ENCODE assay signal across 28 cellular contexts in the genomic region with DNA sequence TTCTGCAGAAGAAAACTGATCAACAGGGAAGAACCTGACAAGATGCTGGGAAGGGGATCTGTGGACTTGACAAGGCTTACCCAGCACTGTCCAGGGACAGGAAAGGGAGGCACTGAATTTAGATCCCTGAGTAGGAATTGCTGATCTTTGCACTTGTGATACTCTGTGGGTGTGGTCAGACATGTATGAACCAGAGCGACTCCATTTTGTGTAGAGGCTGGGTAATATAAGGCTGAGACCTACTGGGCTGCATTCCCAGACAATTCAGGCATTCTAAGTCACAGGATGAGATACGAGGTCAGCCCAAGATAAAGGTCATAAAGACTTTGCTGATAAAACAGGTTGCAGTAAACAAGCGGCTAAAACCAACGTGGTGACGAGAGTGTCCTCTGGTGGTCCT.
DNase-seq lines count a peak whose midpoint lies in the region; ATAC-seq, FAIRE-seq and TF ChIP-seq lines count a peak whose summit lies in the region.
"Had no signal": no experiment of that assay in that cellular context is flagged by ENCODE, and none has a peak within 500 bp of the region (broad histone marks: within the 10 kb centered on the region; RNA-seq: fewer than 3 reads in every experiment).

No MANE protein-coding gene starts in this region.

- no peaks in the 10 kb centered on the region for H3K36me3 ChIP-seq in K562 (ENCODE audit: control insufficient read depth, insufficient read depth, low read length)
- no peaks in the 10 kb centered on the region for H3K36me3 ChIP-seq in endodermal cell (ENCODE audit: control insufficient read depth, insufficient read depth, low read length)
- no peaks in the 10 kb centered on the region for H3K36me3 ChIP-seq in brain microvascular endothelial cell (replicated peaks)
- H3K36me3 ChIP-seq: BE2C; BLaER1 treated with 17β-estradiol and CSF1 and Interleukin-3, amounts not matched to agents 10 nM and 100 nM; HAP-1 had no signal

- H3K79me2 ChIP-seq in K562 (ENCODE audit: control insufficient read depth, insufficient read depth, low read length): no peaks in the 10 kb centered on the region

- CTCF ChIA-PET in A549 (lab: Yijun Ruan, JAX) (interaction anchor here (1.2 to 1.5 kb wide), 2 partner anchors 39 to 234 kb away, joined by 3 to 4 read pairs; no protein-coding TSS in a partner anchor), K562 (lab: Yijun Ruan, JAX; ENCODE audit: low intra/inter-chr PET ratio) (no interaction called here)

- intact Hi-C loops in K562 (cut with micrococcal nuclease): no loop called here

- no peak for TF ChIP-seq EP300 in A549 (IDR thresholded peaks at IDR 0.05)
- no peak for TF ChIP-seq EP300 in K562 (IDR thresholded peaks at IDR 0.05; ENCODE audit: low read length)

- H3K9me3 ChIP-seq in A549 (no peaks in the 10 kb centered on the region), K562 (replicated peaks; ENCODE audit: control insufficient read depth, insufficient read depth, low read depth, low read length) (no peaks in the 10 kb centered on the region), endodermal cell (ENCODE audit: control insufficient read depth, low read length) (no peaks in the 10 kb centered on the region)
- H3K9me3 ChIP-seq: BE2C, HAP-1 had no signal

- no peaks in the 10 kb centered on the region for H3K9me1 ChIP-seq in K562 (ENCODE audit: control insufficient read depth, insufficient read depth, low read length)

- in situ Hi-C loops in K562 (cut with MboI) (no loop called here), brain microvascular endothelial cell (cut with HindIII; ENCODE audit: low pct_ligation_motif_present, low sequenced_read_pairs) (no loop called here)

- no TSS peak for BruUV-seq in K562 (replicated peaks; lab: Mats Ljungman, UMichigan)

- H3K4me2 ChIP-seq in A549 (no peak overlapping the region), K562 (ENCODE audit: insufficient read depth, low read length) (no peak overlapping the region)
- H3K4me2 ChIP-seq: BLaER1 treated with 17β-estradiol and CSF1 and Interleukin-3, amounts not matched to agents 10 nM and 100 nM had no signal

- peaks cover 5% of the 10 kb centered on the region for H3K9me3 Mint-ChIP-seq in endodermal cell
- H3K9me3 Mint-ChIP-seq in osteocyte (ENCODE audit: unreplicated experiment): no peaks in the 10 kb centered on the region
- H3K9me3 Mint-ChIP-seq: CD4-positive, alpha-beta T cell had no signal

- H3K4me1 Mint-ChIP-seq in endodermal cell (peaks cover 3% of the 10 kb centered on the region), osteocyte (ENCODE audit: unreplicated experiment) (peaks cover 27% of the 10 kb centered on the region)
- H3K4me1 Mint-ChIP-seq: CD14-positive monocyte; CD8-positive, alpha-beta memory T cell had no signal

- H3K27ac Mint-ChIP-seq in endodermal cell (no peak overlapping the region), osteocyte (ENCODE audit: unreplicated experiment) (no peak overlapping the region)
- H3K27ac Mint-ChIP-seq: CD14-positive monocyte; CD4-positive, alpha-beta T cell; HFFc6 had no signal

- no peak for TF ChIP-seq CTCF in A549 (IDR thresholded peaks at IDR 0.05)
- no peak for TF ChIP-seq CTCF in K562 (IDR thresholded peaks at IDR 0.05 in 2 of 3, conservative IDR thresholded peaks at IDR 0.05 in 1 of 3; ENCODE audit: insufficient read depth in 2 of 3, low read depth in 1 of 3, low read length in 3 of 3)
- TF ChIP-seq CTCF in endodermal cell (conservative IDR thresholded peaks at IDR 0.05): no peak
- no peak for TF ChIP-seq CTCF in osteocyte (IDR thresholded peaks at IDR 0.05)
- no peak for TF ChIP-seq CTCF in brain microvascular endothelial cell (IDR thresholded peaks at IDR 0.05; ENCODE audit: low read depth, low read length, missing control alignments)

- no peak for DNase-seq in A549 (ENCODE audit: low read depth in 1 of 2, low spot score in 1 of 2)
- no peak for DNase-seq in K562 (ENCODE audit: extremely low read depth in 1 of 4, low spot score in 3 of 4)
- DNase-seq in endodermal cell: peak; percentile 28
- peak; percentile 5 for DNase-seq in osteocyte (ENCODE audit: extremely low spot score, unreplicated experiment)
- no peak for DNase-seq in HTR-8/SVneo (ENCODE audit: insufficient read length, low spot score)
- DNase-seq in MV-4-11 (lab: John Stamatoyannopoulos, UW): no peak
- DNase-seq in brain microvascular endothelial cell: no peak
- DNase-seq in RKO (ENCODE audit: low spot score): no peak
- DNase-seq: ACHN; AML-193; BE2C; CD4-positive, alpha-beta T cell; CD8-positive, alpha-beta memory T cell; DMS 273 treated with DMSO at 0.1 percent for 48 hours; DMS53; DMS79 treated with DMSO at 0.1 percent for 48 hours; GF-D8; GOT3; HFFc6 had no signal

- no peak overlapping the region for H2AFZ ChIP-seq in K562 (ENCODE audit: low read depth, low read length)

- no peaks in the 10 kb centered on the region for H4K20me1 ChIP-seq in K562 (replicated peaks; ENCODE audit: control insufficient read depth, insufficient read depth, low read length)
- H4K20me1 ChIP-seq: BLaER1 treated with 17β-estradiol and CSF1 and Interleukin-3, amounts not matched to agents 10 nM and 100 nM had no signal

- no peaks in the 10 kb centered on the region for H3K27me3 ChIP-seq in K562 (ENCODE audit: control insufficient read depth in 2 of 2, insufficient read depth in 2 of 2, low read length in 2 of 2)
- H3K27me3 ChIP-seq in endodermal cell (ENCODE audit: control insufficient read depth, insufficient read depth, low read length, poor library complexity, severe bottlenecking): no peaks in the 10 kb centered on the region
- H3K27me3 ChIP-seq in brain microvascular endothelial cell (replicated peaks): no peaks in the 10 kb centered on the region
- H3K27me3 ChIP-seq: BE2C; BLaER1 treated with 17β-estradiol and CSF1 and Interleukin-3, amounts not matched to agents 10 nM and 100 nM had no signal

- H3K27me3 Mint-ChIP-seq in endodermal cell (ENCODE audit: insufficient read depth) (no peaks in the 10 kb centered on the region), osteocyte (ENCODE audit: unreplicated experiment) (no peaks in the 10 kb centered on the region)

- POLR2A ChIA-PET in A549 (lab: Yijun Ruan, JAX): no interaction called here
- POLR2A ChIA-PET in K562 (lab: Yijun Ruan, JAX): interaction anchor here (1.2 kb wide), 1 partner anchor 132 kb away, joined by 3 read pairs; no protein-coding TSS in a partner anchor

- H3K4me3 Mint-ChIP-seq in endodermal cell (no peak overlapping the region), osteocyte (ENCODE audit: unreplicated experiment) (no peak overlapping the region)
- H3K4me3 Mint-ChIP-seq: CD14-positive monocyte; CD4-positive, alpha-beta T cell; CD8-positive, alpha-beta memory T cell; HFFc6 had no signal

- H3K36me3 Mint-ChIP-seq in endodermal cell (ENCODE audit: low read depth) (no peaks in the 10 kb centered on the region), osteocyte (ENCODE audit: unreplicated experiment) (no peaks in the 10 kb centered on the region)
- H3K36me3 Mint-ChIP-seq: CD14-positive monocyte; CD8-positive, alpha-beta memory T cell had no signal

- TF ChIP-seq RAD21 in A549 (conservative IDR thresholded peaks at IDR 0.05 in 1 of 2, IDR thresholded peaks at IDR 0.05 in 1 of 2): no peak
- no peak for TF ChIP-seq RAD21 in K562 (CRISPR knock-in tag; conservative IDR thresholded peaks at IDR 0.05 in 1 of 2, IDR thresholded peaks at IDR 0.05 in 1 of 2)

- FAIRE-seq in A549 (lab: Jason Lieb, UNC) (no peak), K562 (lab: Jason Lieb, UNC) (no peak), HTR-8/SVneo (lab: Jason Lieb, UNC) (no peak)
- FAIRE-seq: A204.1, D721Med, GM12891, GM18507, H54 had no signal

- H3K9ac ChIP-seq in K562 (ENCODE audit: insufficient read depth in 1 of 2, low read depth in 2 of 2, low read length in 2 of 2): no peak overlapping the region
- H3K9ac ChIP-seq in endodermal cell (ENCODE audit: extremely low read depth, low read length, poor library complexity, severe bottlenecking): no peak overlapping the region
- H3K9ac ChIP-seq: BLaER1 treated with 17β-estradiol and CSF1 and Interleukin-3, amounts not matched to agents 10 nM and 100 nM had no signal

- H3K4me3 ChIP-seq in A549: no peak overlapping the region
- no peak overlapping the region for H3K4me3 ChIP-seq in K562
- H3K4me3 ChIP-seq in endodermal cell (ENCODE audit: low read length): no peak overlapping the region
- H3K4me3 ChIP-seq in brain microvascular endothelial cell (ENCODE audit: low read depth, low read length): no peak overlapping the region
- H3K4me3 ChIP-seq: BLaER1 treated with 17β-estradiol and CSF1 and Interleukin-3, amounts not matched to agents 10 nM and 100 nM; HAP-1 had no signal

- H3K4me1 ChIP-seq in A549: no peaks in the 10 kb centered on the region
- no peaks in the 10 kb centered on the region for H3K4me1 ChIP-seq in K562 (replicated peaks in 1 of 2; ENCODE audit: control insufficient read depth in 2 of 2, insufficient read depth in 2 of 2, low read length in 2 of 2)
- no peaks in the 10 kb centered on the region for H3K4me1 ChIP-seq in endodermal cell (ENCODE audit: control insufficient read depth, insufficient read depth, low read length)
- H3K4me1 ChIP-seq: BE2C had no signal

- ATAC-seq in A549: no peak
- no peak for ATAC-seq in K562

- H3K27ac ChIP-seq in A549 (no peak overlapping the region), K562 (ENCODE audit: extremely low read depth, low read depth, low read length) (no peak overlapping the region), endodermal cell (ENCODE audit: low read depth, low read length) (no peak overlapping the region), brain microvascular endothelial cell (no peak overlapping the region)
- H3K27ac ChIP-seq: 22Rv1; BLaER1 treated with 17β-estradiol and CSF1 and Interleukin-3, amounts not matched to agents 10 nM and 100 nM had no signal

- TF ChIP-seq POLR2A in A549 (IDR thresholded peaks at IDR 0.05; ENCODE audit: low read length) (no peak), K562 (conservative IDR thresholded peaks at IDR 0.05) (no peak)

- 75% methylated on average over 5 of the region's 5 CpGs for WGBS in A549 (ENCODE audit: missing lambda C conversion rate)
- WGBS in K562 (ENCODE audit: insufficient coverage, low coverage, missing lambda C conversion rate): 3% methylated on average over 5 of the region's 5 CpGs
- WGBS in endodermal cell (ENCODE audit: insufficient coverage in 1 of 2, insufficient read length in 1 of 2), 2 experiments: 87 to 94% methylated on average over 4 to 5 of the region's 5 CpGs

TF ChIP-seq in A549, 52 proteins besides CTCF, POLR2A, EP300 and RAD21:
- peak; percentile 28 for TF ChIP-seq MAFK (IDR thresholded peaks at IDR 0.05; ENCODE audit: partially characterized antibody)
- no peak for TF ChIP-seq HEYL (CRISPR knock-in tag; IDR thresholded peaks at IDR 0.05)

TF ChIP-seq in K562, 482 proteins besides CTCF, POLR2A, EP300 and RAD21 (continues in another document):
- TF ChIP-seq LCOR (CRISPR knock-in tag; IDR thresholded peaks at IDR 0.05): no peak

Comparison
In these comparisons a context has a peak if more than half of its experiments do, and no peak if none do; other contexts are left out.
1. DNase-seq: peak in endodermal cell (single experiment) and osteocyte (single experiment); none in A549 (0 of 2), K562 (0 of 4), HTR-8/SVneo (single experiment), MV-4-11 (single experiment), brain microvascular endothelial cell (single experiment) and RKO (single experiment).